In the genomic region with DNA sequence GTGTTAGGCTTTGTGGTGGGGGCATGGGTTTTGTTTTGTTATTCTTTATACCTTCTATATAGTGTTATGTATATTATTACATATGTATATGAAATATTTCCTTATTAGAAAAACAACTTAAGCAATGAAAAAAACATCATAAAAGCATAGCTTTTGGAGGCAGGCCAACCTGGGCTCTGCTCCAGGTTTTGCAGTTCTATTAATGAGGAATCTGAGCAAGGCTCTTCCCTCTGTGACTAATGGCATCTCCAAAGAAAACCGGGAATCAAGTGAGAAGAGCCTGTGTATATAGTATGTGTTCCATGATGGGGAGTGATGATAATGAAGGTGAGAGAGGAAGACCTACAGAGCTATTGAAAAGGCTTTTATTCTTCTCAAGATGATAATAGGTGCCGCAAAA, we compare ENCODE assay signal across 14 cellular contexts.
DNase-seq lines count a peak whose midpoint lies in the region; ATAC-seq and TF ChIP-seq lines count a peak whose summit lies in the region.
"Had no signal": no experiment of that assay in that cellular context is flagged by ENCODE, and none has a peak within 500 bp of the region (broad histone marks: within the 10 kb centered on the region; RNA-seq: fewer than 3 reads in every experiment).

No MANE protein-coding gene starts in this region.

- H3K27ac ChIP-seq in psoas muscle, result no peak overlapping the region
- H3K27ac ChIP-seq: pancreas, upper lobe of left lung had no signal

- POLR2A ChIA-PET in BJ (lab: Charles Lee), result interaction anchor here (0.6 kb wide), 1 partner anchor 114 kb away, joined by 3 read pairs; no protein-coding TSS in a partner anchor

- intact Hi-C loops in psoas muscle (cut with DNase I), result no loop called here

- no peak overlapping the region for H3K4me3 ChIP-seq in BJ (ENCODE audit: low read depth, low read length)
- no peak overlapping the region for H3K4me3 ChIP-seq in LNCaP clone FGC (ENCODE audit: low read depth, low read length)
- H3K4me3 ChIP-seq in psoas muscle, result no peak overlapping the region
- H3K4me3 ChIP-seq: pancreas, upper lobe of left lung had no signal

- DNase-seq in BJ (ENCODE audit: low read depth) (peak; percentile 55), LNCaP clone FGC (ENCODE audit: low read depth) (peak; percentile 56), brain pericyte (ENCODE audit: low read depth, low spot score) (peak; percentile 34), lung microvascular endothelial cell (ENCODE audit: low read depth in 2 of 2) (peak; percentile 25 to 81), middle frontal gyrus (ENCODE audit: extremely low spot score, low spot score) (no peak), midbrain (lab: John Stamatoyannopoulos, UW) (no peak), psoas muscle (no peak)
- DNase-seq: activated CD4-positive, alpha-beta T cell treated with anti-CD3 and anti-CD28 coated beads for 1 hour; activated naive CD4-positive, alpha-beta T cell; CD4-positive, alpha-beta memory T cell; effector CD8-positive, alpha-beta T cell; upper lobe of left lung had no signal

- H3K36me3 ChIP-seq in BJ (ENCODE audit: control insufficient read depth, insufficient read depth, low read length), result no peaks in the 10 kb centered on the region
- H3K36me3 ChIP-seq in psoas muscle (ENCODE audit: insufficient read depth in 1 of 2, low read depth in 1 of 2), result no peaks in the 10 kb centered on the region
- H3K36me3 ChIP-seq: pancreas, upper lobe of left lung had no signal

- CTCF ChIA-PET in BJ (lab: Yijun Ruan, JAX), result interaction anchor here (1.1 kb wide), 2 partner anchors 10 to 1094 kb away, joined by 3 read pairs; no protein-coding TSS in a partner anchor

- WGBS in psoas muscle, 3 donors, result 41 to 48% (median 46%) methylated on average over 2 of the region's 2 CpGs

- H3K4me1 ChIP-seq in psoas muscle, result no peaks in the 10 kb centered on the region
- H3K4me1 ChIP-seq: pancreas, upper lobe of left lung had no signal

- H3K9me3 ChIP-seq in psoas muscle, result no peaks in the 10 kb centered on the region
- H3K9me3 ChIP-seq: pancreas, upper lobe of left lung had no signal

- TF ChIP-seq CTCF in BJ (IDR thresholded peaks at IDR 0.05; ENCODE audit: insufficient read depth, low read depth, low read length) (no peak), LNCaP clone FGC (IDR thresholded peaks at IDR 0.05; ENCODE audit: control insufficient read depth, extremely low read depth, insufficient read depth) (no peak), psoas muscle (IDR thresholded peaks at IDR 0.05) (no peak)

- H3K27me3 ChIP-seq in BJ (ENCODE audit: control insufficient read depth, insufficient read depth, low read length) (no peaks in the 10 kb centered on the region), psoas muscle (ENCODE audit: insufficient read depth in 3 of 3, low read length in 2 of 3) (peaks cover 0 to 5% (median 0%) of the 10 kb centered on the region in 3 donors)
- H3K27me3 ChIP-seq: pancreas, upper lobe of left lung had no signal

- no peak for ATAC-seq in psoas muscle
- ATAC-seq in GM21717 (IDR thresholded peaks at IDR 0.05; ENCODE audit: unreplicated experiment), result no peak
- ATAC-seq: pancreas had no signal

Comparison
In these comparisons a context has a peak if more than half of its experiments do, and no peak if none do; other contexts are left out.
1. DNase-seq: peak in BJ (single experiment), LNCaP clone FGC (single experiment), brain pericyte (single experiment) and lung microvascular endothelial cell (2 of 2); none in middle frontal gyrus (single experiment), midbrain (single experiment) and psoas muscle (0 of 2).